Comparison of ENCODE assay signal across 1 cellular context in genomic region chr1:204295666-204296065, GRCh38.
A peak's percentile ranks its signal among the peaks of the same experiment; 100 is the strongest.
TF ChIP-seq lines count a peak whose summit lies in the region.

No MANE protein-coding gene starts in this region.

TF ChIP-seq in HepG2, 621 proteins besides CTCF, POLR2A, EP300 and RAD21 (continues in another document):
- no peak for TF ChIP-seq ONECUT2 (CRISPR knock-in tag; IDR thresholded peaks at IDR 0.05)
- TF ChIP-seq TEAD3 (CRISPR knock-in tag; optimal IDR thresholded peaks at IDR 0.05; ENCODE audit: borderline replicate concordance) = no peak
- TF ChIP-seq, protein P1, sequence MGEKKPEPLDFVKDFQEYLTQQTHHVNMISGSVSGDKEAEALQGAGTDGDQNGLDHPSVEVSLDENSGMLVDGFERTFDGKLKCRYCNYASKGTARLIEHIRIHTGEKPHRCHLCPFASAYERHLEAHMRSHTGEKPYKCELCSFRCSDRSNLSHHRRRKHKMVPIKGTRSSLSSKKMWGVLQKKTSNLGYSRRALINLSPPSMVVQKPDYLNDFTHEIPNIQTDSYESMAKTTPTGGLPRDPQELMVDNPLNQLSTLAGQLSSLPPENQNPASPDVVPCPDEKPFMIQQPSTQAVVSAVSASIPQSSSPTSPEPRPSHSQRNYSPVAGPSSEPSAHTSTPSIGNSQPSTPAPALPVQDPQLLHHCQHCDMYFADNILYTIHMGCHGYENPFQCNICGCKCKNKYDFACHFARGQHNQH (CRISPR knock-in tag; IDR thresholded peaks at IDR 0.05) = peak; percentile 34; the same call in 1 of the 2 replicates
- no peak for TF ChIP-seq MATR3 (CRISPR knock-in tag; IDR thresholded peaks at IDR 0.05)
- peak; percentile 44; the same call in 1 of the 2 replicates for TF ChIP-seq GFI1 (CRISPR knock-in tag; IDR thresholded peaks at IDR 0.05; ENCODE audit: borderline replicate concordance)
- TF ChIP-seq ASH2L (IDR thresholded peaks at IDR 0.05; ENCODE audit: insufficient read length, low read depth, low read length) = no peak
- peak; percentile 54 for TF ChIP-seq MAX (IDR thresholded peaks at IDR 0.05)
- TF ChIP-seq CEBPG (CRISPR knock-in tag; IDR thresholded peaks at IDR 0.05) = peak; percentile 31; the same call in 1 of the 2 replicates
- TF ChIP-seq ZNF501 (CRISPR knock-in tag; IDR thresholded peaks at IDR 0.05) = peak; percentile 66; the same call in 1 of the 2 replicates
- TF ChIP-seq HDAC1 (CRISPR knock-in tag; IDR thresholded peaks at IDR 0.05) = peak; percentile 67
- TF ChIP-seq POGK (CRISPR knock-in tag; conservative IDR thresholded peaks at IDR 0.05) = 0 out of 2 replicates have a peak, but pooled peaks have one; percentile 37
- no peak for TF ChIP-seq PRDM4 (CRISPR knock-in tag; IDR thresholded peaks at IDR 0.05; ENCODE audit: borderline replicate concordance)
- TF ChIP-seq SALL2 (CRISPR knock-in tag; IDR thresholded peaks at IDR 0.05) = 0 out of 2 replicates have a peak, but pooled peaks have one; percentile 32
- no peak for TF ChIP-seq LCORL (IDR thresholded peaks at IDR 0.05)
- TF ChIP-seq LCORL (CRISPR knock-in tag; IDR thresholded peaks at IDR 0.05) = peak; percentile 47
- TF ChIP-seq THYN1 (CRISPR knock-in tag; IDR thresholded peaks at IDR 0.05; ENCODE audit: borderline replicate concordance, low read depth) = no peak
- TF ChIP-seq KMT2B (CRISPR knock-in tag; IDR thresholded peaks at IDR 0.05) = no peak
- TF ChIP-seq ZFY (CRISPR knock-in tag; IDR thresholded peaks at IDR 0.05) = peak; percentile 58
- peak; percentile 95 for TF ChIP-seq RARA (CRISPR knock-in tag; IDR thresholded peaks at IDR 0.05)
- peak; percentile 81 for TF ChIP-seq HNF4A (CRISPR knock-in tag; IDR thresholded peaks at IDR 0.05)
- peak; percentile 77; the same call in 1 of the 2 replicates for TF ChIP-seq HNF4G (IDR thresholded peaks at IDR 0.05; ENCODE audit: borderline replicate concordance, low read depth, low read length)
- no peak for TF ChIP-seq HNF4G (CRISPR knock-in tag; IDR thresholded peaks at IDR 0.05; ENCODE audit: borderline replicate concordance, low read depth)
- TF ChIP-seq, protein P2, sequence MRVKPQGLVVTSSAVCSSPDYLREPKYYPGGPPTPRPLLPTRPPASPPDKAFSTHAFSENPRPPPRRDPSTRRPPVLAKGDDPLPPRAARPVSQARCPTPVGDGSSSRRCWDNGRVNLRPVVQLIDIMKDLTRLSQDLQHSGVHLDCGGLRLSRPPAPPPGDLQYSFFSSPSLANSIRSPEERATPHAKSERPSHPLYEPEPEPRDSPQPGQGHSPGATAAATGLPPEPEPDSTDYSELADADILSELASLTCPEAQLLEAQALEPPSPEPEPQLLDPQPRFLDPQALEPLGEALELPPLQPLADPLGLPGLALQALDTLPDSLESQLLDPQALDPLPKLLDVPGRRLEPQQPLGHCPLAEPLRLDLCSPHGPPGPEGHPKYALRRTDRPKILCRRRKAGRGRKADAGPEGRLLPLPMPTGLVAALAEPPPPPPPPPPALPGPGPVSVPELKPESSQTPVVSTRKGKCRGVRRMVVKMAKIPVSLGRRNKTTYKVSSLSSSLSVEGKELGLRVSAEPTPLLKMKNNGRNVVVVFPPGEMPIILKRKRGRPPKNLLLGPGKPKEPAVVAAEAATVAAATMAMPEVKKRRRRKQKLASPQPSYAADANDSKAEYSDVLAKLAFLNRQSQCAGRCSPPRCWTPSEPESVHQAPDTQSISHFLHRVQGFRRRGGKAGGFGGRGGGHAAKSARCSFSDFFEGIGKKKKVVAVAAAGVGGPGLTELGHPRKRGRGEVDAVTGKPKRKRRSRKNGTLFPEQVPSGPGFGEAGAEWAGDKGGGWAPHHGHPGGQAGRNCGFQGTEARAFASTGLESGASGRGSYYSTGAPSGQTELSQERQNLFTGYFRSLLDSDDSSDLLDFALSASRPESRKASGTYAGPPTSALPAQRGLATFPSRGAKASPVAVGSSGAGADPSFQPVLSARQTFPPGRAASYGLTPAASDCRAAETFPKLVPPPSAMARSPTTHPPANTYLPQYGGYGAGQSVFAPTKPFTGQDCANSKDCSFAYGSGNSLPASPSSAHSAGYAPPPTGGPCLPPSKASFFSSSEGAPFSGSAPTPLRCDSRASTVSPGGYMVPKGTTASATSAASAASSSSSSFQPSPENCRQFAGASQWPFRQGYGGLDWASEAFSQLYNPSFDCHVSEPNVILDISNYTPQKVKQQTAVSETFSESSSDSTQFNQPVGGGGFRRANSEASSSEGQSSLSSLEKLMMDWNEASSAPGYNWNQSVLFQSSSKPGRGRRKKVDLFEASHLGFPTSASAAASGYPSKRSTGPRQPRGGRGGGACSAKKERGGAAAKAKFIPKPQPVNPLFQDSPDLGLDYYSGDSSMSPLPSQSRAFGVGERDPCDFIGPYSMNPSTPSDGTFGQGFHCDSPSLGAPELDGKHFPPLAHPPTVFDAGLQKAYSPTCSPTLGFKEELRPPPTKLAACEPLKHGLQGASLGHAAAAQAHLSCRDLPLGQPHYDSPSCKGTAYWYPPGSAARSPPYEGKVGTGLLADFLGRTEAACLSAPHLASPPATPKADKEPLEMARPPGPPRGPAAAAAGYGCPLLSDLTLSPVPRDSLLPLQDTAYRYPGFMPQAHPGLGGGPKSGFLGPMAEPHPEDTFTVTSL (CRISPR knock-in tag; IDR thresholded peaks at IDR 0.05; ENCODE audit: borderline replicate concordance) = peak; percentile 56; the same call in 1 of the 2 replicates
- peak; percentile 86 for TF ChIP-seq NR2F6 (IDR thresholded peaks at IDR 0.05)
- TF ChIP-seq NR2F6 (CRISPR knock-in tag; IDR thresholded peaks at IDR 0.05) = peak; percentile 88; the same call in 1 of the 2 replicates
- no peak for TF ChIP-seq SOX13 (IDR thresholded peaks at IDR 0.05)
- peak in 1 of 2 experiments; percentile 3; a peak in 1 of 4 replicates for TF ChIP-seq SOX13 (CRISPR knock-in tag; conservative IDR thresholded peaks at IDR 0.05 in 1 of 2, IDR thresholded peaks at IDR 0.05 in 1 of 2)
- TF ChIP-seq DMAP1 (CRISPR knock-in tag; IDR thresholded peaks at IDR 0.05) = 0 out of 2 replicates have a peak, but pooled peaks have one; percentile 23
- TF ChIP-seq STAG1 (CRISPR knock-in tag; IDR thresholded peaks at IDR 0.05) = peak; percentile 11; the same call in 1 of the 2 replicates
- TF ChIP-seq ZNF549 (CRISPR knock-in tag; IDR thresholded peaks at IDR 0.05) = no peak
- TF ChIP-seq HNF1B (CRISPR knock-in tag; IDR thresholded peaks at IDR 0.05) = peak; percentile 84
- peak; percentile 35; the same call in 1 of the 2 replicates for TF ChIP-seq ZNF629 (CRISPR knock-in tag; conservative IDR thresholded peaks at IDR 0.05)
- no peak for TF ChIP-seq JUND (CRISPR knock-in tag; IDR thresholded peaks at IDR 0.05)
- peak; percentile 20 for TF ChIP-seq XRCC5 (optimal IDR thresholded peaks at IDR 0.05; ENCODE audit: low read length)
- TF ChIP-seq NR2F1 (CRISPR knock-in tag; IDR thresholded peaks at IDR 0.05) = peak; percentile 48 to 72; a peak in 2 of 4 replicates
- TF ChIP-seq HNRNPH1 (optimal IDR thresholded peaks at IDR 0.05; ENCODE audit: low read depth, low read length) = no peak
- TF ChIP-seq HOXA3 (CRISPR knock-in tag; IDR thresholded peaks at IDR 0.05) = peak; percentile 32; the same call in 1 of the 2 replicates
- TF ChIP-seq SAP130 (CRISPR knock-in tag; IDR thresholded peaks at IDR 0.05; ENCODE audit: low read depth) = peak; percentile 62
- TF ChIP-seq, protein P3, sequence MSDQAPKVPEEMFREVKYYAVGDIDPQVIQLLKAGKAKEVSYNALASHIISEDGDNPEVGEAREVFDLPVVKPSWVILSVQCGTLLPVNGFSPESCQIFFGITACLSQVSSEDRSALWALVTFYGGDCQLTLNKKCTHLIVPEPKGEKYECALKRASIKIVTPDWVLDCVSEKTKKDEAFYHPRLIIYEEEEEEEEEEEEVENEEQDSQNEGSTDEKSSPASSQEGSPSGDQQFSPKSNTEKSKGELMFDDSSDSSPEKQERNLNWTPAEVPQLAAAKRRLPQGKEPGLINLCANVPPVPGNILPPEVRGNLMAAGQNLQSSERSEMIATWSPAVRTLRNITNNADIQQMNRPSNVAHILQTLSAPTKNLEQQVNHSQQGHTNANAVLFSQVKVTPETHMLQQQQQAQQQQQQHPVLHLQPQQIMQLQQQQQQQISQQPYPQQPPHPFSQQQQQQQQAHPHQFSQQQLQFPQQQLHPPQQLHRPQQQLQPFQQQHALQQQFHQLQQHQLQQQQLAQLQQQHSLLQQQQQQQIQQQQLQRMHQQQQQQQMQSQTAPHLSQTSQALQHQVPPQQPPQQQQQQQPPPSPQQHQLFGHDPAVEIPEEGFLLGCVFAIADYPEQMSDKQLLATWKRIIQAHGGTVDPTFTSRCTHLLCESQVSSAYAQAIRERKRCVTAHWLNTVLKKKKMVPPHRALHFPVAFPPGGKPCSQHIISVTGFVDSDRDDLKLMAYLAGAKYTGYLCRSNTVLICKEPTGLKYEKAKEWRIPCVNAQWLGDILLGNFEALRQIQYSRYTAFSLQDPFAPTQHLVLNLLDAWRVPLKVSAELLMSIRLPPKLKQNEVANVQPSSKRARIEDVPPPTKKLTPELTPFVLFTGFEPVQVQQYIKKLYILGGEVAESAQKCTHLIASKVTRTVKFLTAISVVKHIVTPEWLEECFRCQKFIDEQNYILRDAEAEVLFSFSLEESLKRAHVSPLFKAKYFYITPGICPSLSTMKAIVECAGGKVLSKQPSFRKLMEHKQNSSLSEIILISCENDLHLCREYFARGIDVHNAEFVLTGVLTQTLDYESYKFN (CRISPR knock-in tag; conservative IDR thresholded peaks at IDR 0.05) = peak; percentile 69
- no peak for TF ChIP-seq MAFK (conservative IDR thresholded peaks at IDR 0.05 in 1 of 2, IDR thresholded peaks at IDR 0.05 in 1 of 2; ENCODE audit: low read length in 2 of 2)
- TF ChIP-seq THAP9 (CRISPR knock-in tag; IDR thresholded peaks at IDR 0.05; ENCODE audit: borderline replicate concordance) = peak; percentile 19; the same call in 1 of the 2 replicates
